8 cellular contexts compared by ENCODE assay signal in the genomic region with DNA sequence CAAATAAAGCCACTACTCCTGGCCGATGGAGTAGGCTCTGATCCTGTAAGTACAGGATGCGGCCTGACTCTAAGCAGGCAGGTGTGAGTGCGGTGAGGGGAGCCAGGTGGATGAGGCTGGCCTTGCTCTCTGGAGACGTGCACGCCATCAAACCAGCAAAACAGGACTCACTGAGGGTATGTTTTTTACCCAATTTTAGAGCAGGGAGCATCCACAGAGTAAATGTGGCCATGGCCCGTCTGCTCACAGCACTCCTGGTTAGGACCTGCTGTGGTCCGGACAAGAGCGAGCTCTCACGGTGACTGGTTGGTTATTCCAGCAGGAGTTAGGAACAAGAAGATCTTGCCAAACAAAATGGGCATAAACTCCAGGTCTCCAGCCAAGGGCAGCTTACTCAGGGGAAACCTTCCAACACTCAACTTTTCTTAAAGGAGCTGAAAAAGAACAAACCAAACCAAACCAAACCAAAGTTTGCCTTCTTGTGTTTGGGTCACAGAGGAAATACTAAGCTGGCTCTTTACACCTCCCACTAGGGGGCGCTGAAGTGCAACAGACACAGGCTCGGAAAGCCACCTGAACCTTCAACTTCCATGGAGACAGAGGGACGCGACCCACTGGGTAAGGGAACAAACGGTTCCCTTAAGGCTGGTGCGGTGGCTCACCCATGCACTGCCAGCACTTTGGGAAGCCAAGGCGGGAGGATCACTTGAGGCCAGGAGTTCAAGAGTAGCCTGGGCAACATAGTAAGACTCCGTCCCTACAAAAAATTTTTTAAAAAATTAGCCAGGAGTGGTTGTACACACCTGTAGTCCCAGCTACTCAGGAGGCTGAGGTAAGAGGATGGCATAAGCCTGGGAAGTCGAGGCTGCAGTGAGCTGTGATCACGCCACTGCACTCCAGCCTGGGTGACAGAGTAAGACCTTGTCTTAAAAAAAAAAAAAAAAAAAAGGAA.
DNase-seq lines count a peak whose midpoint lies in the region; ATAC-seq and TF ChIP-seq lines count a peak whose summit lies in the region.

No MANE protein-coding gene starts in this region.

- no peak overlapping the region for H2AFZ ChIP-seq in ACC112 (ENCODE audit: low read length, unreplicated experiment)

- peak; percentile 81 for TF ChIP-seq CTCF in kidney epithelial cell (IDR thresholded peaks at IDR 0.05; ENCODE audit: insufficient read depth, low read length, poor library complexity, severe bottlenecking)

- H3K27ac ChIP-seq in ACC112 (ENCODE audit: low read depth, low read length) (peak overlapping the region; percentile 80), caudate nucleus (ENCODE audit: low read depth, low read length) (peak overlapping the region; percentile 49)

- peaks cover 24% of the 10 kb centered on the region for H3K4me1 ChIP-seq in ACC112 (ENCODE audit: control insufficient read depth, insufficient read depth, low read length, unreplicated experiment)

- H3K4me3 ChIP-seq in ACC112 (ENCODE audit: low read depth, low read length) (no peak overlapping the region), kidney epithelial cell (ENCODE audit: low read depth, low read length) (no peak overlapping the region)

- ATAC-seq in GM21390 (IDR thresholded peaks at IDR 0.05; ENCODE audit: unreplicated experiment): no peak

- DNase-seq in H4 (ENCODE audit: low spot score): peak; percentile 80
- DNase-seq in NCI-H226: peak; percentile 48
- DNase-seq in activated CD4-positive, CD25-positive, alpha-beta regulatory T cell treated with anti-CD3 and anti-CD28 coated beads, Interleukin-2, amount 50 U/mL, for 16 hours (ENCODE audit: low read depth, low spot score): peak; percentile 71
- peak; percentile 21 to 90 (median 77) for DNase-seq in caudate nucleus (lab: John Stamatoyannopoulos, UW)
- DNase-seq in kidney epithelial cell (ENCODE audit: low read depth): peak; percentile 39
- peak; percentile 74 to 86 (median 81) for DNase-seq in stimulated activated CD4-positive, alpha-beta T cell treated with anti-CD3 and anti-CD28 coated beads, Interleukin-1b, Interleukin-23, amount 100 ng/mL, for 24 hours (ENCODE audit: low read depth in 4 of 4, low spot score in 1 of 4)

- H3K36me3 ChIP-seq in ACC112 (ENCODE audit: insufficient read depth, low read length) (peaks cover 19% of the 10 kb centered on the region; the same call in 1 of the 2 replicates), kidney epithelial cell (ENCODE audit: control insufficient read depth, insufficient read depth, low read length) (peaks cover 3% of the 10 kb centered on the region)

- peaks cover 93% of the 10 kb centered on the region for H3K79me2 ChIP-seq in ACC112 (ENCODE audit: control insufficient read depth, insufficient read depth, low read length, unreplicated experiment)

- H3K27me3 ChIP-seq in ACC112 (ENCODE audit: insufficient read depth, low read length) (no peaks in the 10 kb centered on the region), kidney epithelial cell (ENCODE audit: control insufficient read depth, insufficient read depth, low read length) (no peaks in the 10 kb centered on the region)
